In the genomic region with DNA sequence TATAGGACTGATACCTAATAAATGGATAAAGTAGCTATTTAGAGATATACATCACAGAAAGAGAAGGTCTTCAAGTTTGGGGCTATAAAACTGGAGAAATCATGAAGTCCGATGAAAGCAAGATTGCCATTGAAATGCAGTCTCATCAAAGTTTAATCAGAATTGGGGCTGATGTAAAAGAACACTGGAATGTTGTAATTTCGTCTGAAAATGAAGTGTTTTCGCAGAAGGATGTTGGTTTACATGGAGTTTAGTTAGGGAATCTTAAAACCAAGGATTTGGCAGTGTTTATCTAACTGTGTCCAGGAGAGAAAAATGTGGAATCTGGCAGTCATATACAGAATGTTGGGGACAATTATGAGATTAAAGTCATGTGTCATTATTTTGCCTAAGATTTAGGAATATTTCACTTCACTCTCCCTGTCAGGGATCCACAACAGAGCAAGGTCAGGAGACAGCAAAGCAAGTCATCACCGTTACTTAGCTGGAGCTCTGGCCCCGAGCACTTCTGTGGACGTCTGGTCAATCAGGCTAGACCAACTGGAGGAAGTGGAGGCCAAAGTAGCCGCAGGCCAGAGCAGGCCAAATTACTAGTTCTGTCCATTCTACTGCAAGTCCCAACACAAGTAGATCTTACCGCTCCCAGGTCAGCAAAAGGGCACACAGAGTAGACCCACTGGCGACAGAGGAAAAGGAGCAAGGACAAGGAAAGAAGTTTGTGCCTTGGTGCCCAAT, we compare ENCODE assay signal across 30 cellular contexts. TPM values are rescaled to one million over a fixed set of nuclear protein-coding genes. Genes with fewer than 3 reads are reported as not detected.
"Had no signal": no experiment of that assay in that cellular context is flagged by ENCODE, and none has a peak within 500 bp of the region (broad histone marks: within the 10 kb centered on the region; RNA-seq: fewer than 3 reads in every experiment).

No MANE protein-coding gene starts in this region.

- H3K27me3 ChIP-seq: body of pancreas, esophagus squamous epithelium, gastroesophageal sphincter, heart right ventricle had no signal

- DNase-seq: activated CD4-positive, alpha-beta memory T cell treated with anti-CD3 and anti-CD28 coated beads, Interleukin-2, amount 10 ng/mL, durations not matched to agents 7 days and 5 days; activated CD4-positive, alpha-beta T cell treated with anti-CD3 and anti-CD28 coated beads for 1 hour; activated CD4-positive, alpha-beta T cell treated with anti-CD3 and anti-CD28 coated beads for 4 hours; activated CD4-positive, alpha-beta T cell treated with anti-CD3 and anti-CD28 coated beads, Interleukin-2, amount 10 ng/mL, durations not matched to agents 7 days and 5 days; activated CD4-positive, alpha-beta T cell treated with anti-CD3 and anti-CD28 coated beads, Interleukin-2, amount 50 U/mL, for 4 hours; activated CD8-positive, alpha-beta memory T cell treated with anti-CD3 and anti-CD28 coated beads, Interleukin-2, amount 50 U/mL, for 48 hours; activated gamma-delta T cell; activated naive CD4-positive, alpha-beta T cell; activated naive CD4-positive, alpha-beta T cell treated with anti-CD3 and anti-CD28 coated beads, Interleukin-2, amount 10 ng/mL, durations not matched to agents 7 days and 5 days; activated naive CD8-positive, alpha-beta T cell treated with anti-CD3 and anti-CD28 coated beads, Interleukin-2, amount 10 ng/mL, durations not matched to agents 7 days and 5 days; activated T-cell treated with anti-CD3 and anti-CD28 coated beads for 4 hours; activated T-cell treated with anti-CD3 and anti-CD28 coated beads, Interleukin-2, amount 50 U/mL, for 24 hours; activated T-cell treated with anti-CD3 and anti-CD28 coated beads, Interleukin-2, amount 50 U/mL, for 72 hours; amniotic stem cell; anterior cingulate cortex; body of pancreas; caudate nucleus; cortex of kidney; effector CD8-positive, alpha-beta T cell; esophagus squamous epithelium; foreskin melanocyte; heart right ventricle; T-helper 1 cell; T-helper 2 cell had no signal

- H3K4me3 ChIP-seq: body of pancreas, esophagus squamous epithelium, gastroesophageal sphincter, heart right ventricle had no signal

- H3K27ac ChIP-seq: body of pancreas, epithelial cell of prostate, esophagus squamous epithelium, gastroesophageal sphincter, heart right ventricle had no signal

- H3K4me1 ChIP-seq: body of pancreas, esophagus squamous epithelium, gastroesophageal sphincter, heart right ventricle had no signal

- ATAC-seq: activated naive CD4-positive, alpha-beta T cell treated with anti-CD3 and anti-CD28 coated beads, Interleukin-2, amount 50 U/mL, for 72 hours; activated T-cell treated with anti-CD3 and anti-CD28 coated beads, Interleukin-2, amount 50 U/mL, for 72 hours; body of pancreas; gastroesophageal sphincter; heart right ventricle had no signal

- H3K36me3 ChIP-seq: esophagus squamous epithelium, gastroesophageal sphincter, heart right ventricle had no signal

- H3K9me3 ChIP-seq: body of pancreas, esophagus squamous epithelium, gastroesophageal sphincter, heart right ventricle had no signal

RNA-seq across cellular contexts. Expression of a gene that starts 40.8 kb away (rescaled TPM):
- total RNA-seq: activated CD4-positive, alpha-beta memory T cell treated with anti-CD3 and anti-CD28 coated beads, Interleukin-2, amount 10 ng/mL, durations not matched to agents 7 days and 5 days; activated CD4-positive, alpha-beta T cell treated with anti-CD3 and anti-CD28 coated beads, Interleukin-2, amount 10 ng/mL, durations not matched to agents 7 days and 5 days; activated naive CD4-positive, alpha-beta T cell treated with anti-CD3 and anti-CD28 coated beads, Interleukin-2, amount 50 U/mL, for 72 hours; activated naive CD8-positive, alpha-beta T cell treated with anti-CD3 and anti-CD28 coated beads, Interleukin-2, amount 10 ng/mL, durations not matched to agents 7 days and 5 days; activated T-cell treated with anti-CD3 and anti-CD28 coated beads, Interleukin-2, amount 50 U/mL, for 72 hours; dermis microvascular lymphatic vessel endothelial cell; endothelial cell of umbilical vein; glomerular endothelial cell had no signal
